In genomic region chr17:83145358-83145738, GRCh38 we compare ENCODE assay signal across 16 cellular contexts.
DNase-seq lines count a peak whose midpoint lies in the region; ATAC-seq, FAIRE-seq and TF ChIP-seq lines count a peak whose summit lies in the region.
"Had no signal": no experiment of that assay in that cellular context is flagged by ENCODE, and none has a peak within 500 bp of the region (broad histone marks: within the 10 kb centered on the region; RNA-seq: fewer than 3 reads in every experiment).

No MANE protein-coding gene starts in this region.

- no peaks in the 10 kb centered on the region for H3K9me3 Mint-ChIP-seq in natural killer cell treated with Interleukin-12 subunit alpha and Interleukin-12 subunit beta and Interleukin-15 and Interleukin-18, amount 100 ng/mL, for 72 hours
- H3K9me3 Mint-ChIP-seq in natural killer cell = no peaks in the 10 kb centered on the region
- H3K9me3 Mint-ChIP-seq in activated T-cell treated with anti-CD3 and anti-CD28 coated beads, Interleukin-2, amount 50 U/mL, for 24 hours = peaks cover 8% of the 10 kb centered on the region

- TF ChIP-seq EP300 in esophagus muscularis mucosa (IDR thresholded peaks at IDR 0.05) = no peak

- H3K9me3 ChIP-seq in esophagus muscularis mucosa = peaks cover 0 to 3% (median 0%) of the 10 kb centered on the region in 4 donors
- H3K9me3 ChIP-seq: Peyer's patch had no signal

- H3K4me1 Mint-ChIP-seq in natural killer cell treated with Interleukin-12 subunit alpha and Interleukin-12 subunit beta and Interleukin-15 and Interleukin-18, amount 100 ng/mL, for 72 hours (ENCODE audit: low read depth in 2 of 2) = peaks cover 7 to 18% of the 10 kb centered on the region in 2 donors
- H3K4me1 Mint-ChIP-seq in natural killer cell = no peaks in the 10 kb centered on the region
- peaks cover 4% of the 10 kb centered on the region for H3K4me1 Mint-ChIP-seq in activated T-cell treated with anti-CD3 and anti-CD28 coated beads, Interleukin-2, amount 50 U/mL, for 24 hours (ENCODE audit: low read depth)

- no peak overlapping the region for H3K4me3 Mint-ChIP-seq in natural killer cell treated with Interleukin-12 subunit alpha and Interleukin-12 subunit beta and Interleukin-15 and Interleukin-18, amount 100 ng/mL, for 72 hours
- no peak overlapping the region for H3K4me3 Mint-ChIP-seq in natural killer cell
- no peak overlapping the region for H3K4me3 Mint-ChIP-seq in activated T-cell treated with anti-CD3 and anti-CD28 coated beads, Interleukin-2, amount 50 U/mL, for 24 hours

- no peaks in the 10 kb centered on the region for H3K27me3 ChIP-seq in esophagus muscularis mucosa
- H3K27me3 ChIP-seq: Peyer's patch had no signal

- TF ChIP-seq CTCF in natural killer cell (IDR thresholded peaks at IDR 0.05) = no peak
- TF ChIP-seq CTCF in esophagus muscularis mucosa (IDR thresholded peaks at IDR 0.05) = no peak

- peak overlapping the region in 1 of 4 donors; percentile 20 for H3K27ac ChIP-seq in esophagus muscularis mucosa (replicated peaks in 1 of 4)
- H3K27ac ChIP-seq: Peyer's patch had no signal

- peaks cover 0 to 5% of the 10 kb centered on the region in 2 donors for H3K27me3 Mint-ChIP-seq in natural killer cell treated with Interleukin-12 subunit alpha and Interleukin-12 subunit beta and Interleukin-15 and Interleukin-18, amount 100 ng/mL, for 72 hours
- peaks cover 4 to 7% of the 10 kb centered on the region in 2 donors for H3K27me3 Mint-ChIP-seq in natural killer cell (ENCODE audit: low read depth in 2 of 2)
- peaks cover 3% of the 10 kb centered on the region for H3K27me3 Mint-ChIP-seq in activated T-cell treated with anti-CD3 and anti-CD28 coated beads, Interleukin-2, amount 50 U/mL, for 24 hours

- H3K4me3 ChIP-seq in esophagus muscularis mucosa = no peak overlapping the region
- H3K4me3 ChIP-seq: Peyer's patch had no signal

- intact Hi-C loops in natural killer cell (cut with micrococcal nuclease) (no loop called here), esophagus muscularis mucosa (cut with DNase I) (no loop called here), sciatic nerve (cut with DNase I) (no loop called here)

- DNase-seq in natural killer cell treated with Interleukin-12 subunit alpha and Interleukin-12 subunit beta and Interleukin-15 and Interleukin-18, amount 100 ng/mL, for 72 hours (ENCODE audit: low spot score) = peak; percentile 41
- no peak for DNase-seq in natural killer cell
- peak; percentile 78 for DNase-seq in esophagus muscularis mucosa (ENCODE audit: extremely low spot score)
- DNase-seq in sciatic nerve (ENCODE audit: low spot score) = peak; percentile 40
- no peak for DNase-seq in activated T-cell treated with anti-CD3 and anti-CD28 coated beads, Interleukin-2, amount 50 U/mL, for 24 hours
- no peak for DNase-seq in GM19239 (ENCODE audit: insufficient read length, low spot score)
- DNase-seq: ACHN; AML-193; CD4-positive, CD25-positive, alpha-beta regulatory T cell; GF-D8; GOT3; NCI-H146; NCI-H2081; Peyer's patch had no signal

- no peak for TF ChIP-seq POLR2A in esophagus muscularis mucosa (IDR thresholded peaks at IDR 0.05; ENCODE audit: low read depth)

- H3K36me3 ChIP-seq in esophagus muscularis mucosa = no peaks in the 10 kb centered on the region
- H3K36me3 ChIP-seq: Peyer's patch had no signal

- H3K27ac Mint-ChIP-seq in natural killer cell treated with Interleukin-12 subunit alpha and Interleukin-12 subunit beta and Interleukin-15 and Interleukin-18, amount 100 ng/mL, for 72 hours = no peak overlapping the region
- H3K27ac Mint-ChIP-seq in natural killer cell = no peak overlapping the region
- no peak overlapping the region for H3K27ac Mint-ChIP-seq in activated T-cell treated with anti-CD3 and anti-CD28 coated beads, Interleukin-2, amount 50 U/mL, for 24 hours
- H3K27ac Mint-ChIP-seq: CD4-positive, CD25-positive, alpha-beta regulatory T cell had no signal

- FAIRE-seq in GM19239 (lab: Jason Lieb, UNC) = no peak

- peaks cover 0 to 10% (median 4%) of the 10 kb centered on the region in 4 donors for H3K4me1 ChIP-seq in esophagus muscularis mucosa
- H3K4me1 ChIP-seq: Peyer's patch had no signal

- no peak for ATAC-seq in natural killer cell treated with Interleukin-12 subunit alpha and Interleukin-12 subunit beta and Interleukin-15 and Interleukin-18, amount 100 ng/mL, for 72 hours
- ATAC-seq in natural killer cell = no peak
- ATAC-seq in sciatic nerve = no peak
- no peak for ATAC-seq in GM18498 (IDR thresholded peaks at IDR 0.05; ENCODE audit: unreplicated experiment)
- ATAC-seq: HCT116 had no signal

- H3K36me3 Mint-ChIP-seq in natural killer cell treated with Interleukin-12 subunit alpha and Interleukin-12 subunit beta and Interleukin-15 and Interleukin-18, amount 100 ng/mL, for 72 hours = peaks cover 7% of the 10 kb centered on the region
- H3K36me3 Mint-ChIP-seq in natural killer cell = no peaks in the 10 kb centered on the region
- H3K36me3 Mint-ChIP-seq in activated T-cell treated with anti-CD3 and anti-CD28 coated beads, Interleukin-2, amount 50 U/mL, for 24 hours (ENCODE audit: low read depth) = no peaks in the 10 kb centered on the region
- H3K36me3 Mint-ChIP-seq: CD4-positive, CD25-positive, alpha-beta regulatory T cell had no signal

- WGBS in esophagus muscularis mucosa = 52% methylated on average over 5 of the region's 5 CpGs

Comparison
In these comparisons a context has a peak if more than half of its experiments do, and no peak if none do; other contexts are left out.
1. DNase-seq: peak in natural killer cell treated with Interleukin-12 subunit alpha and Interleukin-12 subunit beta and Interleukin-15 and Interleukin-18, amount 100 ng/mL, for 72 hours (single experiment), esophagus muscularis mucosa (single experiment) and sciatic nerve (single experiment); none in natural killer cell (single experiment), activated T-cell treated with anti-CD3 and anti-CD28 coated beads, Interleukin-2, amount 50 U/mL, for 24 hours (single experiment) and GM19239 (single experiment).